In genomic region chr15:31328425-31328998, GRCh38 we compare ENCODE assay signal across 8 cellular contexts. TPM values are rescaled to one million over a fixed set of nuclear protein-coding genes. Genes with fewer than 3 reads are reported as not detected.
DNase-seq lines count a peak whose midpoint lies in the region; ATAC-seq, FAIRE-seq and TF ChIP-seq lines count a peak whose summit lies in the region.

No MANE protein-coding gene starts in this region.

- peak overlapping the region; percentile 67 for H3K27ac Mint-ChIP-seq in nephron progenitor cell

- H3K23ac ChIP-seq in H1 (ENCODE audit: insufficient read length): no peak overlapping the region

- no peak overlapping the region for H4K91ac ChIP-seq in H1 (replicated peaks; ENCODE audit: insufficient read length, low read length)

- H3K18ac ChIP-seq in H1 (ENCODE audit: extremely low read depth, low read length): no peak overlapping the region; the same call in 1 of the 2 replicates

- peak; percentile 48 for DNase-seq in DND-41
- no peak for DNase-seq in MG63
- DNase-seq in activated CD8-positive, alpha-beta memory T cell treated with anti-CD3 and anti-CD28 coated beads for 24 hours: peak; percentile 89
- DNase-seq in H1 (ENCODE audit: low read depth in 1 of 2, low spot score in 2 of 2): no peak
- DNase-seq in nephron progenitor cell: no peak
- peak; percentile 76 to 81 for DNase-seq in thyroid gland
- no peak for DNase-seq in kidney tubule cell (ENCODE audit: low spot score)

- peak overlapping the region; percentile 79 for H3K27ac ChIP-seq in DND-41 (ENCODE audit: low read length)
- H3K27ac ChIP-seq in H1 (ENCODE audit: low read depth, low read length): no peak overlapping the region
- peak overlapping the region; percentile 95 to 100 (median 100) for H3K27ac ChIP-seq in thyroid gland

- peaks cover 29% of the 10 kb centered on the region for H3K27me3 Mint-ChIP-seq in nephron progenitor cell (ENCODE audit: low read depth, poor library complexity)

- 4% methylated on average over 22 of the region's 35 CpGs; no CpG with 5 or more reads in 1 of the 2 experiments for WGBS in H1 (ENCODE audit: extremely low coverage in 1 of 2, insufficient coverage in 1 of 2, insufficient read length in 1 of 2, insufficient replicate concordance in 2 of 2, low coverage in 1 of 2, low lambda C conversion rate in 2 of 2, missing lambda C conversion rate in 1 of 2), 2 experiments
- WGBS in thyroid gland, 2 donors: 0% methylated on average over 12 to 25 of the region's 35 CpGs

- no peak overlapping the region for H2BK5ac ChIP-seq in H1 (ENCODE audit: low read depth, low read length)

- no peak overlapping the region for H2BK15ac ChIP-seq in H1 (ENCODE audit: low read length)

- H3K4me3 ChIP-seq in DND-41 (ENCODE audit: low read depth in 1 of 2, low read length in 2 of 2) (peak overlapping the region; percentile 62 to 72), MG63 (peak overlapping the region; percentile 71), H1 (ENCODE audit: extremely low read depth in 1 of 4, insufficient read depth in 2 of 4, low read depth in 3 of 4, low read length in 4 of 4) (peak overlapping the region; percentile 57 to 83 (median 71)), thyroid gland (replicated peaks in 1 of 3) (peak overlapping the region; percentile 66 to 88 (median 79))

- H2BK12ac ChIP-seq in H1 (ENCODE audit: low read depth, low read length): no peak overlapping the region

- H3K27me3 ChIP-seq in DND-41 (ENCODE audit: insufficient read depth, low read length, poor library complexity) (no peaks in the 10 kb centered on the region), MG63 (no peaks in the 10 kb centered on the region), H1 (replicated peaks in 1 of 4; ENCODE audit: control insufficient read depth in 3 of 4, extremely low read depth in 1 of 4, insufficient read depth in 3 of 4, low read length in 3 of 4) (peaks cover 0 to 7% (median 3%) of the 10 kb centered on the region in 4 experiments; a peak in 3 of 7 replicates), thyroid gland (no peaks in the 10 kb centered on the region)

- H4K5ac ChIP-seq in H1 (ENCODE audit: insufficient read length, low read depth, low read length): no peak overlapping the region

- no peak for TF ChIP-seq RAD21 in H1 (IDR thresholded peaks at IDR 0.05 in 1 of 2, conservative IDR thresholded peaks at IDR 0.05 in 1 of 2; ENCODE audit: low read depth in 2 of 2, low read length in 2 of 2)

- H3K14ac ChIP-seq in H1 (ENCODE audit: insufficient read length): no peak overlapping the region

- no peaks in the 10 kb centered on the region for H3K36me3 Mint-ChIP-seq in nephron progenitor cell (ENCODE audit: low read depth)

- H2BK20ac ChIP-seq in H1 (ENCODE audit: low read length): no peak overlapping the region

- H2AFZ ChIP-seq in DND-41 (ENCODE audit: low read depth, low read length): peak overlapping the region; percentile 49
- no peak overlapping the region for H2AFZ ChIP-seq in H1 (ENCODE audit: low read length)

- H3K4me2 ChIP-seq in DND-41 (ENCODE audit: insufficient read depth, low read length) (peak overlapping the region; percentile 81), H1 (ENCODE audit: insufficient read depth in 1 of 2, low read depth in 2 of 2, low read length in 2 of 2) (peak overlapping the region; percentile 73 to 80)

- peaks cover 65% of the 10 kb centered on the region for H3K79me2 ChIP-seq in DND-41 (ENCODE audit: insufficient read depth, low read length)
- peaks cover 7 to 41% of the 10 kb centered on the region in 2 experiments for H3K79me2 ChIP-seq in H1 (ENCODE audit: control insufficient read depth in 1 of 2, insufficient read depth in 2 of 2, low read length in 2 of 2)

- CTCF ChIA-PET in H1 (lab: Charles Lee; ENCODE audit: partially characterized antibody): interaction anchor here (0.7 to 1.5 kb wide), 6 partner anchors 14 to 160 kb away, joined by 3 to 5 read pairs (median 4); no protein-coding TSS in a partner anchor

- peaks cover 51% of the 10 kb centered on the region for H3K4me1 Mint-ChIP-seq in nephron progenitor cell

- H2AK5ac ChIP-seq in H1 (ENCODE audit: low read depth, low read length): no peak overlapping the region

- H3K4me3 Mint-ChIP-seq in nephron progenitor cell: peak overlapping the region; percentile 96

- H3K9me3 ChIP-seq in DND-41 (ENCODE audit: insufficient read depth, low read length, severe bottlenecking) (no peaks in the 10 kb centered on the region), MG63 (no peaks in the 10 kb centered on the region), H1 (ENCODE audit: insufficient read depth in 2 of 2, low read depth in 1 of 2, low read length in 1 of 2) (no peaks in the 10 kb centered on the region), thyroid gland (no peaks in the 10 kb centered on the region)

- H3K4ac ChIP-seq in H1 (replicated peaks; ENCODE audit: insufficient read length, low read depth, low read length): no peak overlapping the region

- intact Hi-C loops in thyroid gland (cut with DNase I): loop anchor here (5.0 to 10.0 kb wide), 3 partner anchors 39 to 156 kb away; no protein-coding TSS in a partner anchor

- H3K4me1 ChIP-seq in DND-41 (ENCODE audit: insufficient read depth, low read length): peaks cover 62% of the 10 kb centered on the region
- H3K4me1 ChIP-seq in H1 (replicated peaks in 1 of 4; ENCODE audit: control insufficient read depth in 3 of 4, insufficient read depth in 4 of 4, low read length in 3 of 4): peaks cover 3 to 18% (median 10%) of the 10 kb centered on the region in 4 experiments
- H3K4me1 ChIP-seq in thyroid gland: peaks cover 52 to 53% of the 10 kb centered on the region in 2 donors

- TF ChIP-seq POLR2A in H1 (IDR thresholded peaks at IDR 0.05; ENCODE audit: control extremely low read depth in 1 of 2, low read depth in 2 of 2, low read length in 2 of 2) (no peak), thyroid gland (IDR thresholded peaks at IDR 0.05) (peak in 1 of 2 donors; percentile 71)

- no peak overlapping the region for H2BK120ac ChIP-seq in H1 (replicated peaks; ENCODE audit: low read depth, low read length)

- peaks cover 16% of the 10 kb centered on the region for H3K79me1 ChIP-seq in H1 (ENCODE audit: low read depth, low read length)

- H3K9me3 Mint-ChIP-seq in nephron progenitor cell: no peaks in the 10 kb centered on the region

- peaks cover 54% of the 10 kb centered on the region for H4K20me1 ChIP-seq in DND-41 (ENCODE audit: insufficient read depth, low read length)
- H4K20me1 ChIP-seq in H1 (replicated peaks in 1 of 2; ENCODE audit: control insufficient read depth in 1 of 2, insufficient read depth in 2 of 2, low read length in 2 of 2): peaks cover 27 to 28% of the 10 kb centered on the region in 2 experiments

- no peak for FAIRE-seq in H1 (lab: Jason Lieb, UNC)

- H3K23me2 ChIP-seq in H1 (ENCODE audit: low read depth, low read length): peaks cover 15% of the 10 kb centered on the region; the same call in 1 of the 2 replicates

- TF ChIP-seq CTCF in DND-41 (IDR thresholded peaks at IDR 0.05; ENCODE audit: borderline replicate concordance, extremely low read depth, low read length, poor library complexity, severe bottlenecking) (no peak), H1 (IDR thresholded peaks at IDR 0.05; ENCODE audit: control extremely low read depth in 1 of 3, insufficient read depth in 1 of 3, low read depth in 1 of 3, low read length in 3 of 3) (no peak), nephron progenitor cell (IDR thresholded peaks at IDR 0.05) (no peak), thyroid gland (IDR thresholded peaks at IDR 0.05) (no peak)

- POLR2A ChIA-PET in H1 (lab: Charles Lee; ENCODE audit: partially characterized antibody): interaction anchor here (0.7 to 1.1 kb wide), 5 partner anchors 22 to 65 kb away, joined by 3 to 7 read pairs (median 3); no protein-coding TSS in a partner anchor

- no peak for TF ChIP-seq EP300 in H1 (IDR thresholded peaks at IDR 0.05; ENCODE audit: borderline replicate concordance in 1 of 2, low read depth in 2 of 2, low read length in 2 of 2)

- peak overlapping the region; percentile 12; the same call in 1 of the 2 replicates for H4K8ac ChIP-seq in H1 (ENCODE audit: extremely low read depth, insufficient read depth, low read length)

- H3K9ac ChIP-seq in DND-41 (ENCODE audit: low read depth, low read length) (peak overlapping the region; percentile 88), H1 (replicated peaks in 1 of 4; ENCODE audit: extremely low read depth in 1 of 4, low read depth in 3 of 4, low read length in 3 of 4) (no peak overlapping the region; a peak in 2 of 7 replicates)

- H3K56ac ChIP-seq in H1 (replicated peaks; ENCODE audit: insufficient read length, low read depth, low read length): no peak overlapping the region

- peaks cover 34% of the 10 kb centered on the region for H3K36me3 ChIP-seq in DND-41 (ENCODE audit: insufficient read depth, low read length)
- H3K36me3 ChIP-seq in MG63: no peaks in the 10 kb centered on the region
- no peaks in the 10 kb centered on the region for H3K36me3 ChIP-seq in H1 (ENCODE audit: control insufficient read depth in 2 of 4, insufficient read depth in 4 of 4, low read length in 3 of 4)
- no peaks in the 10 kb centered on the region for H3K36me3 ChIP-seq in thyroid gland

- ATAC-seq in DND-41 (ENCODE audit: insufficient read depth, low read depth): no peak
- no peak for ATAC-seq in GM19452 (IDR thresholded peaks at IDR 0.05; ENCODE audit: unreplicated experiment)

TF ChIP-seq in H1, 55 proteins besides CTCF, POLR2A, EP300 and RAD21 (continues in another document):
- no peak for TF ChIP-seq TAF7 (optimal IDR thresholded peaks at IDR 0.05; ENCODE audit: borderline replicate concordance, low read depth, low read length)
- TF ChIP-seq USF2 (IDR thresholded peaks at IDR 0.05; ENCODE audit: low read length): no peak
- no peak for TF ChIP-seq ASH2L (IDR thresholded peaks at IDR 0.05; ENCODE audit: low read length)
- TF ChIP-seq BRCA1 (IDR thresholded peaks at IDR 0.05; ENCODE audit: low read depth, low read length): no peak

RNA-seq across cellular contexts. Expression of gene KLF13, which starts 1.9 kb away (rescaled TPM):
- total RNA-seq in MG63 (2014; rRNA removed; shearing (Covaris generic); ENCODE audit: low replicate concordance): 39.1 and 47.2 TPM in 2 replicates
- 32.4 and 33.4 TPM in 2 replicates for total RNA-seq in H1 (2021; fragmentation: NEBNext Ultra II Directional; extraction: Animal tissue kit (Norgen Biotek cat#: 25700))
- 15.7 and 18.3 TPM in 2 replicates for polyA plus RNA-seq in H1 (2011; rRNA removed)
- 16.2 TPM for polyA plus RNA-seq in H1 (2011; cell fraction: cytosol; rRNA removed)
- 17.3 TPM for polyA plus RNA-seq in H1 (2011; cell fraction: nucleus; rRNA removed)
- 21.5 to 39.3 TPM (median 24.4 TPM) in 4 replicates for polyA plus RNA-seq in H1 (2012, experiment 1 of 2)
- 13.0 TPM for polyA plus RNA-seq in H1 (2012, experiment 2 of 2)
- polyA plus RNA-seq in H1 (2013, experiment 1 of 2): 34.5 TPM
- 37.8 TPM for polyA plus RNA-seq in H1 (2013, experiment 2 of 2)
- 15.4 and 21.4 TPM in 2 replicates for polyA minus RNA-seq in H1 (2011; rRNA and poly(A)+ RNA removed)
- 21.7 TPM for polyA minus RNA-seq in H1 (2011; cell fraction: cytosol; rRNA and poly(A)+ RNA removed)
- polyA minus RNA-seq in H1 (2011; cell fraction: nucleus; rRNA and poly(A)+ RNA removed): 10.9 TPM
- total RNA-seq in thyroid gland: 100 to 1,000 TPM in 2 of 4 donors, 10 to 100 TPM in 2; 84.0 to 117 (median 97.6) TPM

Comparison
In these comparisons a context has a peak if more than half of its experiments do, and no peak if none do; other contexts are left out.
1. DNase-seq: peak in DND-41 (single experiment), activated CD8-positive, alpha-beta memory T cell treated with anti-CD3 and anti-CD28 coated beads for 24 hours (single experiment) and thyroid gland (2 of 2); none in MG63 (single experiment), H1 (0 of 2), nephron progenitor cell (single experiment) and kidney tubule cell (single experiment).
2. Peak in every context shown above with its lines, with median percentiles within 50 percentile points of each other: H3K4me3 ChIP-seq.